ENCODE assay signal across 1 cellular context in genomic region chr1:23799255-23799569, GRCh38.
TF ChIP-seq lines count a peak whose summit lies in the region.

No MANE protein-coding gene starts in this region.

TF ChIP-seq in IMR-90, 13 proteins besides CTCF, POLR2A, EP300 and RAD21 (continued from another document):
- TF ChIP-seq ELK1 (IDR thresholded peaks at IDR 0.05; ENCODE audit: borderline replicate concordance, low read depth, low read length), result no peak
- TF ChIP-seq MAFK (IDR thresholded peaks at IDR 0.05; ENCODE audit: low read depth, low read length), result no peak
- no peak for TF ChIP-seq RCOR1 (IDR thresholded peaks at IDR 0.05; ENCODE audit: insufficient replicate concordance, low read length)
- no peak for TF ChIP-seq NFE2L2 (IDR thresholded peaks at IDR 0.05; ENCODE audit: low read depth, low read length)
- TF ChIP-seq MAZ (IDR thresholded peaks at IDR 0.05; ENCODE audit: borderline replicate concordance, low read depth, low read length), result no peak
- no peak for TF ChIP-seq RFX5 (IDR thresholded peaks at IDR 0.05; ENCODE audit: low read depth, low read length)
- TF ChIP-seq USF2 (IDR thresholded peaks at IDR 0.05; ENCODE audit: low read depth, low read length), result no peak
TF ChIP-seq in IMR-90: peak in this region for 0.
